8 cellular contexts compared by ENCODE assay signal in the genomic region with DNA sequence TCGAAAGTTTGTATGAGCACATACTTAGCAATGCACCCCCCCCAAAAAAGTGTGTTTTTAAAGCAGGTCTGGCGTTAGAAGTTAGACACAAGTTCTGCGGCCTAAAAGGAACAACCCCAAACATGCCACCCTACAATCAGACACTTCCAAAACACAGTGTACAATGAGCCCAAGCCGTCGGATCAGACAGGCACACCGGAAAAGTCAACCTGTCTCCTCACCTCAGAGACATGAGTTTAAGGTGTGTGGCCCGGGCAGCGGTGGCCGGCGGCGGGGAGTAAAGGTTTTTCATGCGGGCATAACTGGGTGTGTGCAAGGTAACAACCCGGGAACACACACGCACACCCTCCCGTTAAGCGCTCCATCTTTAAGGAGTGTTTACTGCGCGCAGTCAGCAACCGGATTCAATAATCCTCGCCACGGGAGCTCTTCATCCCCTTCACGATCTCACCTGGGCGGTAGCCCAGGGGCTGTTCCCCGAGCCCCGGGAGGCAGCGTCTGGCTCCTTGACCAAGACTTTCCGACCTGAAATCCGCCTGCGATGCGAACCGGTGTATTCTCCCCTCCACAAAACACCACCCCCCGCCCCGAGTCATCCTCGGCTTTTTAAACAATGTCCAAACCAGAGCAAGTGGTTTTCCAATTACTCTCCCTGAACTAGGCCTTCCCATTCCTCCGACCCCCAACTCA. TPM values are rescaled to one million over a fixed set of nuclear protein-coding genes. Genes with fewer than 3 reads are reported as not detected.
DNase-seq lines count a peak whose midpoint lies in the region; ATAC-seq, FAIRE-seq and TF ChIP-seq lines count a peak whose summit lies in the region.
"Not testable (repeated sequence)": the region's sequence is repeated elsewhere in the genome, so short reads cannot be mapped to it uniquely, and the experiment has no call there.

No MANE protein-coding gene starts in this region.

- H4K20me1 ChIP-seq in K562 (replicated peaks; ENCODE audit: control insufficient read depth, insufficient read depth, low read length): not testable (repeated sequence)

- not testable (repeated sequence) for H2BK120ac ChIP-seq in neuronal stem cell (ENCODE audit: low read depth, low read length)

- peaks cover 4 to 12% of the 10 kb centered on the region in 2 donors for H3K36me3 Mint-ChIP-seq in CD4-positive, alpha-beta memory T cell

- not testable (repeated sequence) for H2BK5ac ChIP-seq in neuronal stem cell (ENCODE audit: low read length)

- not testable (repeated sequence) for H3K36me3 ChIP-seq in CD4-positive, alpha-beta memory T cell (ENCODE audit: insufficient read depth, low read length); HEK293 (ENCODE audit: control insufficient read depth in 2 of 2, insufficient read depth in 1 of 2, low read length in 2 of 2); K562 (ENCODE audit: control insufficient read depth, insufficient read depth, low read length); left ventricle myocardium inferior; neuronal stem cell (replicated peaks in 1 of 2; ENCODE audit: control insufficient read depth in 2 of 2, insufficient read depth in 2 of 2, low read length in 2 of 2)

- peak overlapping the region; percentile 60 to 93 for H3K9ac ChIP-seq in K562 (ENCODE audit: insufficient read depth in 1 of 2, low read depth in 2 of 2, low read length in 2 of 2)
- peak overlapping the region; percentile 63 for H3K9ac ChIP-seq in neuronal stem cell (ENCODE audit: low read depth, low read length, poor library complexity)

- not testable (repeated sequence) for H3K23ac ChIP-seq in neuronal stem cell (ENCODE audit: low read depth, low read length, poor library complexity)

- H2AK5ac ChIP-seq in neuronal stem cell (ENCODE audit: low read depth, low read length): not testable (repeated sequence)

- H4K8ac ChIP-seq in neuronal stem cell (ENCODE audit: low read depth, low read length): not testable (repeated sequence)

- H3K9me1 ChIP-seq in K562 (ENCODE audit: control insufficient read depth, insufficient read depth, low read length): not testable (repeated sequence)

- H3K27ac Mint-ChIP-seq in CD4-positive, alpha-beta memory T cell: peak overlapping the region; percentile 95 to 98 (median 96)

- TF ChIP-seq RAD21 in K562 (CRISPR knock-in tag; conservative IDR thresholded peaks at IDR 0.05 in 1 of 2, IDR thresholded peaks at IDR 0.05 in 1 of 2): not testable (repeated sequence)

- H2BK12ac ChIP-seq in neuronal stem cell (ENCODE audit: low read length): not testable (repeated sequence)

- TF ChIP-seq CTCF in HEK293 (tag by site-specific recombination; IDR thresholded peaks at IDR 0.05); K562 (IDR thresholded peaks at IDR 0.05 in 2 of 3, conservative IDR thresholded peaks at IDR 0.05 in 1 of 3; ENCODE audit: insufficient read depth in 2 of 3, low read depth in 1 of 3, low read length in 3 of 3); left ventricle myocardium inferior (IDR thresholded peaks at IDR 0.05; ENCODE audit: borderline replicate concordance): not testable (repeated sequence)

- TSS peak; percentile 50 for BruUV-seq in K562 (replicated peaks; lab: Mats Ljungman, UMichigan)

- not testable (repeated sequence) for H3K14ac ChIP-seq in neuronal stem cell (ENCODE audit: low read length)

- not testable (repeated sequence) for H3K18ac ChIP-seq in neuronal stem cell (ENCODE audit: low read length)

- ATAC-seq in K562: peak; percentile 55

- peak overlapping the region; percentile 66 for H2AFZ ChIP-seq in K562 (ENCODE audit: low read depth, low read length)
- H2AFZ ChIP-seq in neuronal stem cell (ENCODE audit: low read length): peak overlapping the region; percentile 89

- intact Hi-C loops in CD4-positive, alpha-beta memory T cell (cut with micrococcal nuclease): loop anchor here (1.0 to 10.0 kb wide), 2 partner anchors 155 to 396 kb away; partner anchors contain the start of genes CEP95, DDX5 and TEX2
- intact Hi-C loops in K562 (cut with micrococcal nuclease): loop anchor here (5.0 kb wide), 1 partner anchor 76 kb away; no protein-coding TSS in a partner anchor
- intact Hi-C loops in left ventricle myocardium inferior (cut with micrococcal nuclease): not testable (repeated sequence)

- not testable (repeated sequence) for H3K4ac ChIP-seq in neuronal stem cell (ENCODE audit: low read length)

- peak; percentile 24 to 49 (median 29) for DNase-seq in CD4-positive, alpha-beta memory T cell
- peak; percentile 31 for DNase-seq in NCI-H226
- peak; percentile 25 to 45 for DNase-seq in activated CD4-positive, alpha-beta T cell treated with anti-CD3 and anti-CD28 coated beads for 4 hours
- DNase-seq in K562 (ENCODE audit: extremely low read depth in 1 of 4, low spot score in 3 of 4): peak in 1 of 4 experiments; percentile 25
- peak; percentile 21 for DNase-seq in left ventricle myocardium inferior
- peak; percentile 9 for DNase-seq in neuronal stem cell (ENCODE audit: low spot score)
- peak; percentile 12 to 16 for DNase-seq in stimulated activated CD8-positive, alpha-beta memory T cell treated with anti-CD3 and anti-CD28 coated beads, Interleukin-4, amount 100 ng/mL, for 4 hours (ENCODE audit: low read depth in 2 of 2, low spot score in 1 of 2)

- FAIRE-seq in K562 (lab: Jason Lieb, UNC): not testable (repeated sequence)

- not testable (repeated sequence) for H4K91ac ChIP-seq in neuronal stem cell (ENCODE audit: low read depth, low read length, poor library complexity)

- H3K9me3 Mint-ChIP-seq in CD4-positive, alpha-beta memory T cell: not testable (repeated sequence)

- H3K79me2 ChIP-seq in K562 (ENCODE audit: control insufficient read depth, insufficient read depth, low read length): peaks cover 41% of the 10 kb centered on the region

- not testable (repeated sequence) for H3K9me3 ChIP-seq in CD4-positive, alpha-beta memory T cell (ENCODE audit: control insufficient read depth in 1 of 2, low read length in 2 of 2); HEK293 (ENCODE audit: control insufficient read depth, insufficient read depth, low read depth, low read length); K562 (replicated peaks; ENCODE audit: control insufficient read depth, insufficient read depth, low read depth, low read length); left ventricle myocardium inferior (replicated peaks); neuronal stem cell (replicated peaks in 1 of 2; ENCODE audit: control insufficient read depth in 2 of 2, insufficient read depth in 1 of 2, low read depth in 1 of 2, low read length in 2 of 2)

- not testable (repeated sequence) for TF ChIP-seq EP300 in K562 (IDR thresholded peaks at IDR 0.05; ENCODE audit: low read length)

- H3K4me2 ChIP-seq in K562 (ENCODE audit: insufficient read depth, low read length) (peak overlapping the region; percentile 80), neuronal stem cell (ENCODE audit: insufficient read depth, low read length, poor library complexity, severe bottlenecking) (peak overlapping the region; percentile 65)

- H3K4me3 Mint-ChIP-seq in CD4-positive, alpha-beta memory T cell: peak overlapping the region; percentile 97 to 99 (median 99)

- H2BK15ac ChIP-seq in neuronal stem cell (ENCODE audit: low read length): not testable (repeated sequence)

- not testable (repeated sequence) for H3K79me1 ChIP-seq in neuronal stem cell (ENCODE audit: low read depth, low read length)

- H3K4me1 Mint-ChIP-seq in CD4-positive, alpha-beta memory T cell: peaks cover 28 to 50% (median 40%) of the 10 kb centered on the region in 4 donors

- POLR2A ChIA-PET in CD4-positive, alpha-beta memory T cell (lab: Charles Lee; ENCODE audit: partially characterized antibody): interaction anchor here (0.7 to 2.2 kb wide), 9 partner anchors 9 to 258 kb away, joined by 3 to 50 read pairs (median 5); partner anchors contain the start of genes CEP95, DDX5, LRRC37A3 and POLG2
- POLR2A ChIA-PET in HEK293 (lab: Yijun Ruan, JAX) (interaction anchor here (1.0 to 1.9 kb wide), 7 partner anchors 9 to 225 kb away, joined by 3 to 12 read pairs (median 3); partner anchors contain the start of genes CEP95 and DDX5), K562 (lab: Yijun Ruan, JAX) (interaction anchor here (0.6 to 2.1 kb wide), 5 partner anchors 12 to 156 kb away, joined by 3 to 10 read pairs (median 4); no protein-coding TSS in a partner anchor)

- not testable (repeated sequence) for TF ChIP-seq POLR2A in K562 (conservative IDR thresholded peaks at IDR 0.05)

- in situ Hi-C loops in K562 (cut with MboI): not testable (repeated sequence)

- not testable (repeated sequence) for H3K27me3 Mint-ChIP-seq in CD4-positive, alpha-beta memory T cell

- H3K4me1 ChIP-seq in CD4-positive, alpha-beta memory T cell (ENCODE audit: insufficient read depth, low read length): peaks cover 49% of the 10 kb centered on the region
- H3K4me1 ChIP-seq in HEK293 (ENCODE audit: control insufficient read depth, insufficient read depth, low read length) (peaks cover 24% of the 10 kb centered on the region), K562 (replicated peaks in 1 of 2; ENCODE audit: control insufficient read depth in 2 of 2, insufficient read depth in 2 of 2, low read length in 2 of 2) (peaks cover 7 to 11% of the 10 kb centered on the region in 2 experiments; a peak in 4 of 5 replicates), left ventricle myocardium inferior (peaks cover 49% of the 10 kb centered on the region)
- not testable (repeated sequence) for H3K4me1 ChIP-seq in neuronal stem cell (ENCODE audit: control insufficient read depth in 2 of 2, insufficient read depth in 1 of 2, low read depth in 1 of 2, low read length in 2 of 2)

- H3K27me3 ChIP-seq in CD4-positive, alpha-beta memory T cell (ENCODE audit: insufficient read depth, low read length); K562 (ENCODE audit: control insufficient read depth in 2 of 2, insufficient read depth in 2 of 2, low read length in 2 of 2); left ventricle myocardium inferior (ENCODE audit: low read depth): not testable (repeated sequence)
- peaks cover 0 to 16% (median 8%) of the 10 kb centered on the region in 3 experiments for H3K27me3 ChIP-seq in neuronal stem cell (ENCODE audit: control insufficient read depth in 3 of 3, insufficient read depth in 3 of 3, low read depth in 1 of 3, low read length in 3 of 3)

- H3K27ac ChIP-seq in CD4-positive, alpha-beta memory T cell (ENCODE audit: low read depth, low read length): peak overlapping the region; percentile 54
- H3K27ac ChIP-seq in HEK293 (ENCODE audit: extremely low read depth, low read depth, low read length) (peak overlapping the region; percentile 97; the same call in 1 of the 2 replicates), K562 (ENCODE audit: extremely low read depth, low read depth, low read length) (peak overlapping the region; percentile 88; the same call in 2 of the 3 replicates), left ventricle myocardium inferior (replicated peaks) (peak overlapping the region; percentile 95)
- H3K27ac ChIP-seq in neuronal stem cell (replicated peaks; ENCODE audit: low read length): not testable (repeated sequence)

- WGBS in K562 (ENCODE audit: insufficient coverage, low coverage, missing lambda C conversion rate): 3% methylated on average over 32 of the region's 35 CpGs
- WGBS in neuronal stem cell (ENCODE audit: extremely low coverage in 2 of 2, insufficient read length in 2 of 2, insufficient replicate concordance in 1 of 2), 2 donors: no CpG with 5 or more reads among the region's 35 CpGs

- H3K4me3 ChIP-seq in CD4-positive, alpha-beta memory T cell (ENCODE audit: low read length in 2 of 2): peak overlapping the region; percentile 61 to 82
- peak overlapping the region; percentile 82 for H3K4me3 ChIP-seq in HEK293 (ENCODE audit: low read depth, low read length)
- peak overlapping the region; percentile 85 for H3K4me3 ChIP-seq in K562
- H3K4me3 ChIP-seq in left ventricle myocardium inferior: peak overlapping the region; percentile 82
- peak overlapping the region; percentile 88 to 92 for H3K4me3 ChIP-seq in neuronal stem cell (ENCODE audit: low read length in 2 of 2)

- CTCF ChIA-PET in CD4-positive, alpha-beta memory T cell (lab: Charles Lee; ENCODE audit: partially characterized antibody): interaction anchor here (1.7 kb wide), 1 partner anchor 12 kb away, joined by 4 read pairs; no protein-coding TSS in a partner anchor
- CTCF ChIA-PET in HEK293 (lab: Yijun Ruan, JAX): interaction anchor here (1.2 kb wide), 1 partner anchor 115 kb away, joined by 4 read pairs; no protein-coding TSS in a partner anchor
- CTCF ChIA-PET in K562 (lab: Yijun Ruan, JAX; ENCODE audit: low intra/inter-chr PET ratio): interaction anchor here (0.6 kb wide), 1 partner anchor 193 kb away, joined by 3 read pairs; no protein-coding TSS in a partner anchor

RNA-seq across cellular contexts. Expression of gene SMURF2, which starts 0.9 kb away (rescaled TPM):
- 10 to 100 TPM; 32.8 to 35.0 TPM for total RNA-seq in CD4-positive, alpha-beta memory T cell
- 1 to 10 TPM; 4.9 to 7.8 TPM for polyA plus RNA-seq in CD4-positive, alpha-beta memory T cell
- 14.0 and 35.3 TPM in 2 replicates for total RNA-seq in K562 (2011; cell fraction: chromatin; rRNA removed; ENCODE audit: low replicate concordance)
- total RNA-seq in K562 (2011; cell fraction: nucleolus; rRNA removed): 6.8 and 8.8 TPM in 2 replicates
- 12.4 and 15.6 TPM in 2 replicates for total RNA-seq in K562 (2011; cell fraction: nucleoplasm; rRNA removed)
- total RNA-seq in K562 (2014; rRNA removed) (11.6 and 13.0 TPM in 2 replicates), K562 (2014; rRNA removed; fragmentation: Illumina TruSeq; extraction: Trizol) (20.5 and 22.1 TPM in 2 replicates), K562 (2015; rRNA removed; fragmentation: Illumina TruSeq; extraction: Trizol) (22.0 and 23.1 TPM in 2 replicates), K562 (2021) (15.2 and 15.7 TPM in 2 replicates), left ventricle myocardium inferior (11.5 TPM)
- polyA plus RNA-seq in K562 (2011; rRNA removed) (13.3 and 14.8 TPM in 2 replicates), K562 (2014; fragmentation: Illumina TruSeq; extraction: Trizol) (15.9 and 16.4 TPM in 2 replicates), K562 (2014; fragmentation: Nextera tagmentation; extraction: Ambion mirVana) (1 to 10 TPM; 3.8 to 5.0 TPM), K562 (2014; rRNA removed) (9.1 and 11.3 TPM in 2 replicates)
- 3.4 and 7.1 TPM in 2 replicates for polyA plus RNA-seq in K562 (2011; cell fraction: cytosol; rRNA removed)
- 11.5 and 13.8 TPM in 2 replicates for polyA plus RNA-seq in K562 (2011; cell fraction: nucleus; rRNA removed)
- 8.8 and 9.6 TPM in 2 replicates for polyA plus RNA-seq in K562 (2012)
- polyA minus RNA-seq in K562 (2011; rRNA and poly(A)+ RNA removed): 31.6 and 34.3 TPM in 2 replicates
- polyA minus RNA-seq in K562 (2011; cell fraction: cytosol; rRNA and poly(A)+ RNA removed): 7.8 and 10.6 TPM in 2 replicates
- 5.8 and 19.7 TPM in 2 replicates for polyA minus RNA-seq in K562 (2011; cell fraction: nucleus; rRNA and poly(A)+ RNA removed)
- polyA plus RNA-seq in neuronal stem cell (2013, experiment 1 of 2): 12.0 TPM
- 12.6 TPM for polyA plus RNA-seq in neuronal stem cell (2013, experiment 2 of 2)
